8 cellular contexts compared by ENCODE assay signal in the genomic region with DNA sequence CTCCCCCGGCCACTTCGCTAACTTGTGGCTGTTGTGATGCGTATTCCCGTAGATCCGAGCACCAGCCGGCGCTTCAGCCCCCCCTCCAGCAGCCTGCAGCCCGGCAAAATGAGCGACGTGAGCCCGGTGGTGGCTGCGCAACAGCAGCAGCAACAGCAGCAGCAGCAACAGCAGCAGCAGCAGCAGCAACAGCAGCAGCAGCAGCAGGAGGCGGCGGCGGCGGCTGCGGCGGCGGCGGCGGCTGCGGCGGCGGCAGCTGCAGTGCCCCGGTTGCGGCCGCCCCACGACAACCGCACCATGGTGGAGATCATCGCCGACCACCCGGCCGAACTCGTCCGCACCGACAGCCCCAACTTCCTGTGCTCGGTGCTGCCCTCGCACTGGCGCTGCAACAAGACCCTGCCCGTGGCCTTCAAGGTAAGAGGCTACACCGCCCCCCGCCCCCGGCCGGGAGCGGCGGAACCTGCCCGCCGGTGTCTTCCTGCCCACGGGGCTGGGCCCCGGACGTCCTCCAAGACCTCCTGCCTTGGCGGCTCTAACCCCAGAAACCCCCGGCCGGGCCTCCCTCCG. TPM values are rescaled to one million over a fixed set of nuclear protein-coding genes. Genes with fewer than 3 reads are reported as not detected.
A peak's percentile ranks its signal among the peaks of the same experiment; 100 is the strongest.
DNase-seq lines count a peak whose midpoint lies in the region; ATAC-seq, FAIRE-seq and TF ChIP-seq lines count a peak whose summit lies in the region.

No MANE protein-coding gene starts in this region.

- 7% methylated on average over 6 of the region's 55 CpGs for WGBS in A549 (ENCODE audit: missing lambda C conversion rate)

- CTCF ChIA-PET in A549 (lab: Yijun Ruan, JAX) (interaction anchor here (0.9 to 2.9 kb wide), 10 partner anchors 15 to 948 kb away, joined by 3 to 27 read pairs (median 4); no protein-coding TSS in a partner anchor), HCT116 (lab: Charles Lee) (interaction anchor here (1.7 to 2.1 kb wide), 2 partner anchors 292 to 767 kb away, joined by 5 to 11 read pairs; no protein-coding TSS in a partner anchor)

- BruUV-seq in HCT116 (replicated peaks; lab: Mats Ljungman, UMichigan) = no TSS peak

- no peak for FAIRE-seq in A549 (lab: Jason Lieb, UNC)

- RAD21 ChIA-PET in HCT116 (lab: Charles Lee; ENCODE audit: low non-redundant PET in 1 of 2, low total read pairs in 2 of 2, uncharacterized antibody in 2 of 2, unreplicated experiment in 2 of 2) = no interaction called here

- ATAC-seq in A549 = peak; percentile 38 to 43
- ATAC-seq in HCT116 = peak; percentile 17
- peak; percentile 43 for ATAC-seq in left lobe of liver
- no peak for ATAC-seq in GM19351 (IDR thresholded peaks at IDR 0.05; ENCODE audit: unreplicated experiment)
- no peak for ATAC-seq in GM19455 (IDR thresholded peaks at IDR 0.05; ENCODE audit: unreplicated experiment)

- no peak for TF ChIP-seq RAD21 in A549 (conservative IDR thresholded peaks at IDR 0.05 in 1 of 2, IDR thresholded peaks at IDR 0.05 in 1 of 2)
- no peak for TF ChIP-seq RAD21 in HCT116 (IDR thresholded peaks at IDR 0.05; ENCODE audit: low read depth)

- no peaks in the 10 kb centered on the region for H3K79me2 ChIP-seq in HCT116 (ENCODE audit: insufficient read depth, low read length)

- peak overlapping the region; percentile 43 for H3K9ac ChIP-seq in HCT116 (ENCODE audit: low read length)

- H3K36me3 ChIP-seq in HCT116 (ENCODE audit: control insufficient read depth in 1 of 2, insufficient read depth in 2 of 2, low read length in 2 of 2) = no peaks in the 10 kb centered on the region

- POLR2A ChIA-PET in A549 (lab: Yijun Ruan, JAX) = interaction anchor here (1.0 kb wide), 1 partner anchor 233 kb away, joined by 3 read pairs; no protein-coding TSS in a partner anchor
- POLR2A ChIA-PET in HCT116 (lab: Charles Lee) = no interaction called here

- intact Hi-C loops in HCT116 (cut with micrococcal nuclease) = loop anchor here (5.0 kb wide), 1 partner anchor 500 kb away; no protein-coding TSS in a partner anchor

- no peaks in the 10 kb centered on the region for H3K9me3 ChIP-seq in A549
- H3K9me3 ChIP-seq in HCT116 (ENCODE audit: control insufficient read depth in 1 of 2, insufficient read depth in 1 of 2, low read depth in 1 of 2, low read length in 2 of 2) = no peaks in the 10 kb centered on the region

- peak overlapping the region; percentile 60 for H3K4me3 ChIP-seq in A549
- peak overlapping the region; percentile 53 to 73 for H3K4me3 ChIP-seq in HCT116 (replicated peaks in 1 of 2; ENCODE audit: low read depth in 1 of 2, low read length in 2 of 2)

- H4K20me1 ChIP-seq in HCT116 (ENCODE audit: insufficient read depth) = no peaks in the 10 kb centered on the region

- DNase-seq in A549 (ENCODE audit: low read depth in 1 of 2, low spot score in 1 of 2) (peak in 1 of 2 experiments; percentile 25), HCT116 (ENCODE audit: low read depth, low spot score) (no peak), T-helper 9 cell (peak; percentile 57), left lobe of liver (ENCODE audit: low spot score) (peak; percentile 50)
- DNase-seq in central memory CD4-positive, alpha-beta T cell = peak; percentile 68
- peak; percentile 21 for DNase-seq in stimulated activated CD8-positive, alpha-beta memory T cell treated with anti-CD3 and anti-CD28 coated beads, Interleukin-15, amount 100 ng/mL, for 24 hours (ENCODE audit: low read depth)

- TF ChIP-seq CTCF in A549 (IDR thresholded peaks at IDR 0.05) = no peak
- no peak for TF ChIP-seq CTCF in HCT116 (IDR thresholded peaks at IDR 0.05 in 2 of 3, conservative IDR thresholded peaks at IDR 0.05 in 1 of 3; ENCODE audit: borderline replicate concordance in 1 of 3, insufficient read depth in 1 of 3, low read depth in 2 of 3, low read length in 2 of 3)

- peaks cover 18% of the 10 kb centered on the region for H3K27me3 ChIP-seq in HCT116 (ENCODE audit: insufficient read depth, low read length)

- H3K4me1 ChIP-seq in A549 (peaks cover 18% of the 10 kb centered on the region), HCT116 (ENCODE audit: control insufficient read depth in 1 of 2, insufficient read depth in 2 of 2, low read length in 2 of 2) (peaks cover 8 to 36% of the 10 kb centered on the region in 2 experiments)

- no peak for TF ChIP-seq EP300 in A549 (IDR thresholded peaks at IDR 0.05)

- peak overlapping the region; percentile 96 for H3K4me2 ChIP-seq in A549
- H3K4me2 ChIP-seq in HCT116 (ENCODE audit: low read length) = peak overlapping the region; percentile 100

- TF ChIP-seq POLR2A in A549 (IDR thresholded peaks at IDR 0.05; ENCODE audit: low read length) (no peak), HCT116 (IDR thresholded peaks at IDR 0.05; ENCODE audit: borderline replicate concordance, extremely low read depth, insufficient read depth, insufficient read length) (no peak)

- H2AFZ ChIP-seq in HCT116 (ENCODE audit: low read depth, low read length, poor library complexity, severe bottlenecking) = peak overlapping the region; percentile 85

- H3K27ac ChIP-seq in A549 (peak overlapping the region; percentile 58 to 86), HCT116 (ENCODE audit: low read depth, low read length) (peak overlapping the region; percentile 33; the same call in 1 of the 2 replicates)

- H3K9me2 ChIP-seq in HCT116 (ENCODE audit: insufficient read depth) = no peaks in the 10 kb centered on the region

TF ChIP-seq in A549, 52 proteins besides CTCF, POLR2A, EP300 and RAD21:
- TF ChIP-seq SMC3 (IDR thresholded peaks at IDR 0.05) (0 out of 3 replicates have a peak, but pooled peaks have one; percentile 2), ZSCAN20 (CRISPR knock-in tag; IDR thresholded peaks at IDR 0.05) (no peak), NFE2L2 (conservative IDR thresholded peaks at IDR 0.05; ENCODE audit: low read length) (no peak)
TF ChIP-seq in A549: peak in this region for 1.

TF ChIP-seq in HCT116, 20 proteins besides CTCF, POLR2A, EP300 and RAD21:
- TF ChIP-seq POLR2AphosphoS5 (IDR thresholded peaks at IDR 0.05; ENCODE audit: low read depth, low read length) (no peak), ZFX (IDR thresholded peaks at IDR 0.05) (0 out of 2 replicates have a peak, but pooled peaks have one; percentile 8)

RNA-seq across cellular contexts. Expression of a gene that starts 44.9 kb away (rescaled TPM):
- 5.6 and 6.2 TPM in 2 replicates for polyA plus RNA-seq in A549 (2011; rRNA removed)
- 4.5 and 5.1 TPM in 2 replicates for polyA plus RNA-seq in A549 (2012; cell fraction: cytosol; rRNA removed)
- polyA plus RNA-seq in A549 (2012; cell fraction: nucleus; rRNA removed) = 3.2 and 4.8 TPM in 2 replicates
- polyA plus RNA-seq in A549 (2017; fragmentation: RNase III; extraction: RNeasy Plus Mini Kit Qiagen cat#74134 plus additional on column Dnase treatment) = 4.0 to 4.8 TPM (median 4.3 TPM) in 3 replicates
- 5.2 and 13.3 TPM in 2 replicates for polyA minus RNA-seq in A549 (2011; rRNA and poly(A)+ RNA removed)
- total RNA-seq in HCT116 (2021; ENCODE audit: unreplicated experiment) = 7.4 TPM
- polyA plus RNA-seq in HCT116 (2012) = 11.2 and 12.3 TPM in 2 replicates
- total RNA-seq in left lobe of liver = 1.2 TPM

Comparison
In these comparisons a context has a peak if more than half of its experiments do, and no peak if none do; other contexts are left out.
1. ATAC-seq: peak in A549 (2 of 2), HCT116 (single experiment) and left lobe of liver (single experiment); none in GM19351 (single experiment) and GM19455 (single experiment).